Comparison of ENCODE assay signal across 26 cellular contexts in the genomic region with DNA sequence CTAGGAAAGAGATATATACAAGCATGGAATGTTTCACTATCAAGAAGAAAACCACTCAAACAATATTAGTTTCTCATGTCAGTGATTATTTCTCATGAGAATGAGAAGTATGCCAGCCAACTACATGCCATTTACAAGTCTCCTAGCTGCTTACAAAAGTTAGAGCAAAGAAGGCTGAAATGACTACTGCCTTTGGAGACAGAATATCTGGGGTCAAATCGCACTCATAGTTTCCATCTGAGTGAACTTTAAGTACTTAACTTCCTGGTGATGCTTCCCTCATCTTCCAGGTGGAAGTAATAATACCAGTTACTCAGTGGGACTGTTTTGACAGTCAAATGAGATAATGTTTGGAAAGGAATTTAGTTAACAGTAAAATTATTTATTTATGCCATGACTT. TPM values are rescaled to one million over a fixed set of nuclear protein-coding genes. Genes with fewer than 3 reads are reported as not detected.
"Had no signal": no experiment of that assay in that cellular context is flagged by ENCODE, and none has a peak within 500 bp of the region (broad histone marks: within the 10 kb centered on the region; RNA-seq: fewer than 3 reads in every experiment).

No MANE protein-coding gene starts in this region.

- H3K27ac ChIP-seq: adrenal gland, KMS-11, SK-N-MC, VCaP had no signal

- H3K9ac ChIP-seq: KMS-11 had no signal

- H3K9me3 Mint-ChIP-seq: activated CD4-positive, alpha-beta memory T cell treated with anti-CD3 and anti-CD28 coated beads for 36 hours; activated CD4-positive, alpha-beta T cell treated with anti-CD3 and anti-CD28 coated beads, Interleukin-2, amount 10 ng/mL, durations not matched to agents 7 days and 5 days; activated naive CD4-positive, alpha-beta T cell treated with anti-CD3 and anti-CD28 coated beads, Interleukin-2, amount 10 ng/mL, durations not matched to agents 7 days and 5 days; activated naive CD8-positive, alpha-beta T cell treated with anti-CD3 and anti-CD28 coated beads for 36 hours; activated T-helper 2 cell treated with anti-CD3 and anti-CD28 coated beads, Interferon-gamma antibody, Interleukin-2, Interleukin-4, amounts not matched to agents 10 μg/mL and 5 μg/mL and 100 μg/mL, durations not matched to agents 14 hours and 24 hours and 36 hours; T-cell had no signal

- H3K27me3 ChIP-seq: adrenal gland had no signal

- H3K27ac Mint-ChIP-seq: activated CD4-positive, alpha-beta memory T cell treated with anti-CD3 and anti-CD28 coated beads for 36 hours; activated CD4-positive, alpha-beta T cell treated with anti-CD3 and anti-CD28 coated beads, Interleukin-2, amount 10 ng/mL, durations not matched to agents 7 days and 5 days; activated naive CD4-positive, alpha-beta T cell treated with anti-CD3 and anti-CD28 coated beads, Interleukin-2, amount 10 ng/mL, durations not matched to agents 7 days and 5 days; activated naive CD8-positive, alpha-beta T cell treated with anti-CD3 and anti-CD28 coated beads for 36 hours; activated T-cell treated with anti-CD3 and anti-CD28 coated beads, Interleukin-2, amount 50 U/mL, for 72 hours; activated T-helper 2 cell treated with anti-CD3 and anti-CD28 coated beads, Interferon-gamma antibody, Interleukin-2, Interleukin-4, amounts not matched to agents 10 μg/mL and 5 μg/mL and 100 μg/mL, durations not matched to agents 14 hours and 24 hours and 36 hours; T-cell had no signal

- DNase-seq: activated CD4-positive, alpha-beta memory T cell treated with anti-CD3 and anti-CD28 coated beads for 36 hours; activated CD4-positive, alpha-beta T cell treated with anti-CD3 and anti-CD28 coated beads, Interleukin-2, amount 10 ng/mL, durations not matched to agents 7 days and 5 days; activated CD4-positive, CD25-positive, alpha-beta regulatory T cell; activated gamma-delta T cell treated with Interleukin-2 at 50 U/mL for 16 hours; activated naive CD4-positive, alpha-beta T cell treated with anti-CD3 and anti-CD28 coated beads, Interleukin-2, amount 10 ng/mL, durations not matched to agents 7 days and 5 days; activated naive CD8-positive, alpha-beta T cell treated with anti-CD3 and anti-CD28 coated beads for 36 hours; activated T-cell treated with anti-CD3 and anti-CD28 coated beads for 4 hours; activated T-cell treated with anti-CD3 and anti-CD28 coated beads, Interleukin-2, amount 50 U/mL, for 72 hours; adrenal gland; anterior cingulate cortex; NCI-H1092; NCI-H1417; NCI-H1930; NCI-H2171; NCI-H446 treated with DMSO at 0.1 percent for 48 hours; NCI-H524 treated with DMSO at 0.1 percent for 48 hours; NCI-H82; T-cell; T-helper 2 cell; T1000 had no signal

- H3K4me1 Mint-ChIP-seq: activated CD4-positive, alpha-beta T cell treated with anti-CD3 and anti-CD28 coated beads, Interleukin-2, amount 10 ng/mL, durations not matched to agents 7 days and 5 days; activated naive CD4-positive, alpha-beta T cell treated with anti-CD3 and anti-CD28 coated beads, Interleukin-2, amount 10 ng/mL, durations not matched to agents 7 days and 5 days; activated naive CD8-positive, alpha-beta T cell treated with anti-CD3 and anti-CD28 coated beads for 36 hours; T-cell had no signal

- H3K9me3 ChIP-seq: adrenal gland had no signal

- ATAC-seq: activated T-cell treated with anti-CD3 and anti-CD28 coated beads, Interleukin-2, amount 50 U/mL, for 72 hours; T-cell had no signal

- H3K36me3 ChIP-seq: adrenal gland had no signal

- H3K36me3 Mint-ChIP-seq: activated CD4-positive, alpha-beta memory T cell treated with anti-CD3 and anti-CD28 coated beads for 36 hours; activated naive CD4-positive, alpha-beta T cell treated with anti-CD3 and anti-CD28 coated beads, Interleukin-2, amount 10 ng/mL, durations not matched to agents 7 days and 5 days; activated naive CD8-positive, alpha-beta T cell treated with anti-CD3 and anti-CD28 coated beads for 36 hours; T-cell had no signal

- H3K4me3 ChIP-seq: adrenal gland, SK-N-MC had no signal

- H3K4me3 Mint-ChIP-seq: activated CD4-positive, alpha-beta memory T cell treated with anti-CD3 and anti-CD28 coated beads for 36 hours; activated CD4-positive, alpha-beta T cell treated with anti-CD3 and anti-CD28 coated beads, Interleukin-2, amount 10 ng/mL, durations not matched to agents 7 days and 5 days; activated naive CD4-positive, alpha-beta T cell treated with anti-CD3 and anti-CD28 coated beads, Interleukin-2, amount 10 ng/mL, durations not matched to agents 7 days and 5 days; activated naive CD8-positive, alpha-beta T cell treated with anti-CD3 and anti-CD28 coated beads for 36 hours; activated T-cell treated with anti-CD3 and anti-CD28 coated beads, Interleukin-2, amount 50 U/mL, for 72 hours; T-cell had no signal

- H3K27me3 Mint-ChIP-seq: activated naive CD4-positive, alpha-beta T cell treated with anti-CD3 and anti-CD28 coated beads, Interleukin-2, amount 10 ng/mL, durations not matched to agents 7 days and 5 days had no signal

- H3K4me2 ChIP-seq: KMS-11 had no signal

- H3K4me1 ChIP-seq: adrenal gland had no signal

RNA-seq across cellular contexts. Expression of a gene that starts 42.0 kb away (rescaled TPM):
- total RNA-seq: activated CD4-positive, alpha-beta memory T cell treated with anti-CD3 and anti-CD28 coated beads for 36 hours; activated CD8-positive, alpha-beta memory T cell treated with anti-CD3 and anti-CD28 coated beads for 36 hours; OCI-LY7 had no signal
